ENCODE assay signal across 8 cellular contexts in genomic region chr3:14431928-14432834, GRCh38. TPM values are rescaled to one million over a fixed set of nuclear protein-coding genes. Genes with fewer than 3 reads are reported as not detected.
DNase-seq lines count a peak whose midpoint lies in the region; ATAC-seq, FAIRE-seq and TF ChIP-seq lines count a peak whose summit lies in the region.

No MANE protein-coding gene starts in this region.

- no peaks in the 10 kb centered on the region for H3K27me3 ChIP-seq in liver (ENCODE audit: control insufficient read depth in 4 of 4, insufficient read depth in 4 of 4, low read length in 3 of 4)

- no peak for TF ChIP-seq CTCF in HEK293 (tag by site-specific recombination; IDR thresholded peaks at IDR 0.05)
- no peak for TF ChIP-seq CTCF in liver (IDR thresholded peaks at IDR 0.05; ENCODE audit: low read depth, low read length, missing input control)

- H3K9me3 ChIP-seq in HEK293 (ENCODE audit: control insufficient read depth, insufficient read depth, low read depth, low read length) = no peaks in the 10 kb centered on the region
- H3K9me3 ChIP-seq in liver (ENCODE audit: control insufficient read depth in 4 of 4, low read length in 3 of 4) = no peaks in the 10 kb centered on the region

- peak; percentile 91 for DNase-seq in GM12891 (ENCODE audit: insufficient read length, low spot score)
- peak; percentile 93 for DNase-seq in M059J (ENCODE audit: low read depth)
- peak; percentile 95 for DNase-seq in central memory CD4-positive, alpha-beta T cell
- DNase-seq in stimulated activated CD4-positive, alpha-beta T cell treated with anti-CD3 and anti-CD28 coated beads, TNF-alpha, amount 100 ng/mL, for 1 hour (ENCODE audit: low read depth in 3 of 3, low spot score in 1 of 3) = peak; percentile 81 to 84 (median 84)
- DNase-seq in NCI-H146 (lab: John Stamatoyannopoulos, UW) = no peak

- H3K36me3 ChIP-seq in HEK293 (ENCODE audit: control insufficient read depth in 2 of 2, insufficient read depth in 1 of 2, low read length in 2 of 2) = no peaks in the 10 kb centered on the region
- H3K36me3 ChIP-seq in liver (ENCODE audit: control insufficient read depth in 4 of 4, insufficient read depth in 3 of 4, low read depth in 1 of 4, low read length in 3 of 4) = no peaks in the 10 kb centered on the region

- no peak overlapping the region for H3K9ac ChIP-seq in liver (ENCODE audit: low read depth in 1 of 2, low read length in 2 of 2)

- WGBS in liver = 60% methylated on average over 14 of the region's 14 CpGs

- H3K4me3 ChIP-seq in HEK293 (ENCODE audit: low read depth, low read length) (no peak overlapping the region), liver (ENCODE audit: low read depth in 1 of 3, low read length in 3 of 3) (no peak overlapping the region)

- H3K27ac ChIP-seq in HEK293 (ENCODE audit: extremely low read depth, low read depth, low read length) (no peak overlapping the region), liver (ENCODE audit: low read depth in 1 of 2, low read length in 2 of 2) (peak overlapping the region; percentile 72 to 77)

- H3K4me1 ChIP-seq in HEK293 (ENCODE audit: control insufficient read depth, insufficient read depth, low read length) (peaks cover 4% of the 10 kb centered on the region), liver (ENCODE audit: control insufficient read depth in 4 of 4, insufficient read depth in 4 of 4, low read length in 3 of 4) (peaks cover 0 to 20% (median 5%) of the 10 kb centered on the region in 4 donors)

- FAIRE-seq in GM12891 (lab: Jason Lieb, UNC) = peak; percentile 89

- POLR2A ChIA-PET in HEK293 (lab: Yijun Ruan, JAX) = interaction anchor here (0.8 to 2.2 kb wide), 3 partner anchors 10 to 30 kb away, joined by 3 to 11 read pairs (median 4); partner anchors contain the start of gene SLC6A6

- CTCF ChIA-PET in HEK293 (lab: Yijun Ruan, JAX) = interaction anchor here (0.8 to 2.2 kb wide), 11 partner anchors 9 to 176 kb away, joined by 3 to 7 read pairs (median 3); no protein-coding TSS in a partner anchor

- 0 out of 2 replicates have a peak, but pooled peaks have one; percentile 20 for TF ChIP-seq POLR2A in GM12891 (IDR thresholded peaks at IDR 0.05; ENCODE audit: low read depth, low read length)

- peak; percentile 92 to 93 for ATAC-seq in activated CD4-positive, CD25-positive, alpha-beta regulatory T cell treated with anti-CD3 and anti-CD28 coated beads, Interleukin-2, amount 50 U/mL, for 24 hours

- peak in 1 of 2 donors; percentile 6 for TF ChIP-seq RAD21 in liver (IDR thresholded peaks at IDR 0.05)

TF ChIP-seq in GM12891, 5 proteins besides CTCF, POLR2A, EP300 and RAD21:
- TF ChIP-seq POLR2AphosphoS5 (IDR thresholded peaks at IDR 0.05; ENCODE audit: low read depth, low read length) (peak; percentile 21), SPI1 (IDR thresholded peaks at IDR 0.05; ENCODE audit: low read depth, low read length) (no peak), POU2F2 (IDR thresholded peaks at IDR 0.05; ENCODE audit: low read depth, low read length) (peak; percentile 27; the same call in 1 of the 2 replicates), TAF1 (IDR thresholded peaks at IDR 0.05; ENCODE audit: low read depth, low read length) (no peak), PAX5 (IDR thresholded peaks at IDR 0.05; ENCODE audit: insufficient read depth, low read length, severe bottlenecking) (peak; percentile 18)

TF ChIP-seq in HEK293, 187 proteins besides CTCF, POLR2A, EP300 and RAD21 (continues in another document):
- TF ChIP-seq ZNF302 (tag by site-specific recombination; IDR thresholded peaks at IDR 0.05; ENCODE audit: low read depth) (no peak), GLI4 (tag by site-specific recombination; IDR thresholded peaks at IDR 0.05) (no peak), HOXC10 (CRISPR knock-in tag; IDR thresholded peaks at IDR 0.05) (no peak), SETDB1 (IDR thresholded peaks at IDR 0.05; ENCODE audit: insufficient read length, low read length) (no peak), HOXA7 (CRISPR knock-in tag; IDR thresholded peaks at IDR 0.05; ENCODE audit: borderline replicate concordance) (no peak), ZNF561 (tag by site-specific recombination; IDR thresholded peaks at IDR 0.05; ENCODE audit: borderline replicate concordance) (no peak; the same call in 1 of the 2 replicates), SP2 (tag by site-specific recombination; IDR thresholded peaks at IDR 0.05) (peak; percentile 66), ZFP3 (tag by site-specific recombination; IDR thresholded peaks at IDR 0.05; ENCODE audit: low read depth) (no peak), ZNF426 (tag by site-specific recombination; IDR thresholded peaks at IDR 0.05) (no peak), ZBTB8A (tag by site-specific recombination; IDR thresholded peaks at IDR 0.05) (peak; percentile 78), ZNF391 (tag by site-specific recombination; IDR thresholded peaks at IDR 0.05; ENCODE audit: borderline replicate concordance, low read depth) (no peak), ZNF660 (tag by site-specific recombination; IDR thresholded peaks at IDR 0.05) (peak; percentile 89)
- TF ChIP-seq, protein P1, sequence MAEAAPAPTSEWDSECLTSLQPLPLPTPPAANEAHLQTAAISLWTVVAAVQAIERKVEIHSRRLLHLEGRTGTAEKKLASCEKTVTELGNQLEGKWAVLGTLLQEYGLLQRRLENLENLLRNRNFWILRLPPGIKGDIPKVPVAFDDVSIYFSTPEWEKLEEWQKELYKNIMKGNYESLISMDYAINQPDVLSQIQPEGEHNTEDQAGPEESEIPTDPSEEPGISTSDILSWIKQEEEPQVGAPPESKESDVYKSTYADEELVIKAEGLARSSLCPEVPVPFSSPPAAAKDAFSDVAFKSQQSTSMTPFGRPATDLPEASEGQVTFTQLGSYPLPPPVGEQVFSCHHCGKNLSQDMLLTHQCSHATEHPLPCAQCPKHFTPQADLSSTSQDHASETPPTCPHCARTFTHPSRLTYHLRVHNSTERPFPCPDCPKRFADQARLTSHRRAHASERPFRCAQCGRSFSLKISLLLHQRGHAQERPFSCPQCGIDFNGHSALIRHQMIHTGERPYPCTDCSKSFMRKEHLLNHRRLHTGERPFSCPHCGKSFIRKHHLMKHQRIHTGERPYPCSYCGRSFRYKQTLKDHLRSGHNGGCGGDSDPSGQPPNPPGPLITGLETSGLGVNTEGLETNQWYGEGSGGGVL (tag by site-specific recombination; IDR thresholded peaks at IDR 0.05) = 0 out of 2 replicates have a peak, but pooled peaks have one; percentile 18

TF ChIP-seq in liver, 16 proteins besides CTCF, POLR2A, EP300 and RAD21 (continues in another document):
- TF ChIP-seq, protein P2, sequence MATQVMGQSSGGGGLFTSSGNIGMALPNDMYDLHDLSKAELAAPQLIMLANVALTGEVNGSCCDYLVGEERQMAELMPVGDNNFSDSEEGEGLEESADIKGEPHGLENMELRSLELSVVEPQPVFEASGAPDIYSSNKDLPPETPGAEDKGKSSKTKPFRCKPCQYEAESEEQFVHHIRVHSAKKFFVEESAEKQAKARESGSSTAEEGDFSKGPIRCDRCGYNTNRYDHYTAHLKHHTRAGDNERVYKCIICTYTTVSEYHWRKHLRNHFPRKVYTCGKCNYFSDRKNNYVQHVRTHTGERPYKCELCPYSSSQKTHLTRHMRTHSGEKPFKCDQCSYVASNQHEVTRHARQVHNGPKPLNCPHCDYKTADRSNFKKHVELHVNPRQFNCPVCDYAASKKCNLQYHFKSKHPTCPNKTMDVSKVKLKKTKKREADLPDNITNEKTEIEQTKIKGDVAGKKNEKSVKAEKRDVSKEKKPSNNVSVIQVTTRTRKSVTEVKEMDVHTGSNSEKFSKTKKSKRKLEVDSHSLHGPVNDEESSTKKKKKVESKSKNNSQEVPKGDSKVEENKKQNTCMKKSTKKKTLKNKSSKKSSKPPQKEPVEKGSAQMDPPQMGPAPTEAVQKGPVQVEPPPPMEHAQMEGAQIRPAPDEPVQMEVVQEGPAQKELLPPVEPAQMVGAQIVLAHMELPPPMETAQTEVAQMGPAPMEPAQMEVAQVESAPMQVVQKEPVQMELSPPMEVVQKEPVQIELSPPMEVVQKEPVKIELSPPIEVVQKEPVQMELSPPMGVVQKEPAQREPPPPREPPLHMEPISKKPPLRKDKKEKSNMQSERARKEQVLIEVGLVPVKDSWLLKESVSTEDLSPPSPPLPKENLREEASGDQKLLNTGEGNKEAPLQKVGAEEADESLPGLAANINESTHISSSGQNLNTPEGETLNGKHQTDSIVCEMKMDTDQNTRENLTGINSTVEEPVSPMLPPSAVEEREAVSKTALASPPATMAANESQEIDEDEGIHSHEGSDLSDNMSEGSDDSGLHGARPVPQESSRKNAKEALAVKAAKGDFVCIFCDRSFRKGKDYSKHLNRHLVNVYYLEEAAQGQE (IDR thresholded peaks at IDR 0.05) = no peak
- TF ChIP-seq, protein P3, sequence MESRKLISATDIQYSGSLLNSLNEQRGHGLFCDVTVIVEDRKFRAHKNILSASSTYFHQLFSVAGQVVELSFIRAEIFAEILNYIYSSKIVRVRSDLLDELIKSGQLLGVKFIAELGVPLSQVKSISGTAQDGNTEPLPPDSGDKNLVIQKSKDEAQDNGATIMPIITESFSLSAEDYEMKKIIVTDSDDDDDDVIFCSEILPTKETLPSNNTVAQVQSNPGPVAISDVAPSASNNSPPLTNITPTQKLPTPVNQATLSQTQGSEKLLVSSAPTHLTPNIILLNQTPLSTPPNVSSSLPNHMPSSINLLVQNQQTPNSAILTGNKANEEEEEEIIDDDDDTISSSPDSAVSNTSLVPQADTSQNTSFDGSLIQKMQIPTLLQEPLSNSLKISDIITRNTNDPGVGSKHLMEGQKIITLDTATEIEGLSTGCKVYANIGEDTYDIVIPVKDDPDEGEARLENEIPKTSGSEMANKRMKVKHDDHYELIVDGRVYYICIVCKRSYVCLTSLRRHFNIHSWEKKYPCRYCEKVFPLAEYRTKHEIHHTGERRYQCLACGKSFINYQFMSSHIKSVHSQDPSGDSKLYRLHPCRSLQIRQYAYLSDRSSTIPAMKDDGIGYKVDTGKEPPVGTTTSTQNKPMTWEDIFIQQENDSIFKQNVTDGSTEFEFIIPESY (IDR thresholded peaks at IDR 0.05) = no peak
- TF ChIP-seq EGR1 (IDR thresholded peaks at IDR 0.05; ENCODE audit: low read depth in 2 of 2) (no peak), HNF4G (IDR thresholded peaks at IDR 0.05) (no peak), FOXA1 (IDR thresholded peaks at IDR 0.05) (no peak), ATF3 (IDR thresholded peaks at IDR 0.05) (no peak), GABPA (IDR thresholded peaks at IDR 0.05 in 1 of 2, conservative IDR thresholded peaks at IDR 0.05 in 1 of 2) (no peak), TAF1 (conservative IDR thresholded peaks at IDR 0.05) (no peak), FOXA2 (IDR thresholded peaks at IDR 0.05) (no peak)
- TF ChIP-seq, protein P4, sequence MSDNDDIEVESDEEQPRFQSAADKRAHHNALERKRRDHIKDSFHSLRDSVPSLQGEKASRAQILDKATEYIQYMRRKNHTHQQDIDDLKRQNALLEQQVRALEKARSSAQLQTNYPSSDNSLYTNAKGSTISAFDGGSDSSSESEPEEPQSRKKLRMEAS (IDR thresholded peaks at IDR 0.05) = no peak

RNA-seq across cellular contexts. Expression of gene SLC6A6, which starts 29.8 kb away (rescaled TPM):
- 10.0 TPM for polyA plus RNA-seq in GM12891 (2012; ENCODE audit: low read depth, missing spikeins)
- total RNA-seq in M059J (2014; rRNA removed; shearing (Covaris generic)) = 24.6 and 43.3 TPM in 2 replicates
- total RNA-seq in liver = 1 to 10 TPM; 4.7 to 7.2 TPM
- polyA plus RNA-seq in liver = 1 to 10 TPM in 1 of 2 donors, under 1 TPM in 1; 0.92 to 1.1 TPM
